1 cellular context compared by ENCODE assay signal in the genomic region with DNA sequence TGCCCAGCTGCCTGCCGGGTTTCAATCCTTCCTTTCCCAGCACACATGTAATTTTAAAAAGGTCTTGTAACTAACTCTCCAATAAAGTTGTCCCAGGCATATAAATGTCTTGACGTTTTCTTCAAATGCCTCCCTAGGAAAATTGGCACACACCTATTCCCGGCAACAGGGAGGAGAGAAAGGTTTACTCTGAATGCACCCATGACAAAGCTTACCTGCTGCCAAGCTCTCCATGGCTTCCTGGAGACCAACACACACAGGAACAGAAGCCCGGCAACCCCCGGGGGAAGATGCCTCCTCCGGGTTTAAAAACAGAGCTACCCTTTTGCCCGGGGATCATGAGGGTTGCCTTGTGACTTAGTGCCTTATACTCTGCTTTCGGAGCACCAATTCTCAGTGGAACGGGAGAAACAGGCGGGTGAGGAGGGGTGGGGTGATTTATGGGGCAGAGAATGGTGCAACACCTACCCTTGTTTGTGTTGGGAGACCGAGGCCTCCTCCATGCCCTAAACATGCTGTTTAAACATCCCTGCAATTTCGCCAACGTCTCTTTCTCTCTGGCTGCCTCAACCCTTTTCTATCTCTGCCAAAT.
TF ChIP-seq lines count a peak whose summit lies in the region.

No MANE protein-coding gene starts in this region.

TF ChIP-seq in HepG2, 621 proteins besides CTCF, POLR2A, EP300 and RAD21:
- TF ChIP-seq, protein P1, sequence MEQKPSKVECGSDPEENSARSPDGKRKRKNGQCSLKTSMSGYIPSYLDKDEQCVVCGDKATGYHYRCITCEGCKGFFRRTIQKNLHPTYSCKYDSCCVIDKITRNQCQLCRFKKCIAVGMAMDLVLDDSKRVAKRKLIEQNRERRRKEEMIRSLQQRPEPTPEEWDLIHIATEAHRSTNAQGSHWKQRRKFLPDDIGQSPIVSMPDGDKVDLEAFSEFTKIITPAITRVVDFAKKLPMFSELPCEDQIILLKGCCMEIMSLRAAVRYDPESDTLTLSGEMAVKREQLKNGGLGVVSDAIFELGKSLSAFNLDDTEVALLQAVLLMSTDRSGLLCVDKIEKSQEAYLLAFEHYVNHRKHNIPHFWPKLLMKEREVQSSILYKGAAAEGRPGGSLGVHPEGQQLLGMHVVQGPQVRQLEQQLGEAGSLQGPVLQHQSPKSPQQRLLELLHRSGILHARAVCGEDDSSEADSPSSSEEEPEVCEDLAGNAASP (CRISPR knock-in tag; IDR thresholded peaks at IDR 0.05; ENCODE audit: borderline replicate concordance): no peak
- TF ChIP-seq, protein P2, sequence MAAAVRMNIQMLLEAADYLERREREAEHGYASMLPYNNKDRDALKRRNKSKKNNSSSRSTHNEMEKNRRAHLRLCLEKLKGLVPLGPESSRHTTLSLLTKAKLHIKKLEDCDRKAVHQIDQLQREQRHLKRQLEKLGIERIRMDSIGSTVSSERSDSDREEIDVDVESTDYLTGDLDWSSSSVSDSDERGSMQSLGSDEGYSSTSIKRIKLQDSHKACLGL (CRISPR knock-in tag; IDR thresholded peaks at IDR 0.05): no peak
- TF ChIP-seq SIX1 (CRISPR knock-in tag; IDR thresholded peaks at IDR 0.05; ENCODE audit: borderline replicate concordance): no peak
- no peak for TF ChIP-seq ATM (IDR thresholded peaks at IDR 0.05; ENCODE audit: borderline replicate concordance)
- TF ChIP-seq PTBP1 (IDR thresholded peaks at IDR 0.05; ENCODE audit: low read depth, low read length, poor library complexity, severe bottlenecking): no peak
- TF ChIP-seq ZNF550 (CRISPR knock-in tag; IDR thresholded peaks at IDR 0.05; ENCODE audit: borderline replicate concordance): no peak
- no peak for TF ChIP-seq NFIC (IDR thresholded peaks at IDR 0.05; ENCODE audit: low read length)
- TF ChIP-seq GZF1 (CRISPR knock-in tag; IDR thresholded peaks at IDR 0.05): no peak
- TF ChIP-seq, protein P3, sequence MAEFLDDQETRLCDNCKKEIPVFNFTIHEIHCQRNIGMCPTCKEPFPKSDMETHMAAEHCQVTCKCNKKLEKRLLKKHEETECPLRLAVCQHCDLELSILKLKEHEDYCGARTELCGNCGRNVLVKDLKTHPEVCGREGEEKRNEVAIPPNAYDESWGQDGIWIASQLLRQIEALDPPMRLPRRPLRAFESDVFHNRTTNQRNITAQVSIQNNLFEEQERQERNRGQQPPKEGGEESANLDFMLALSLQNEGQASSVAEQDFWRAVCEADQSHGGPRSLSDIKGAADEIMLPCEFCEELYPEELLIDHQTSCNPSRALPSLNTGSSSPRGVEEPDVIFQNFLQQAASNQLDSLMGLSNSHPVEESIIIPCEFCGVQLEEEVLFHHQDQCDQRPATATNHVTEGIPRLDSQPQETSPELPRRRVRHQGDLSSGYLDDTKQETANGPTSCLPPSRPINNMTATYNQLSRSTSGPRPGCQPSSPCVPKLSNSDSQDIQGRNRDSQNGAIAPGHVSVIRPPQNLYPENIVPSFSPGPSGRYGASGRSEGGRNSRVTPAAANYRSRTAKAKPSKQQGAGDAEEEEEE (CRISPR knock-in tag; IDR thresholded peaks at IDR 0.05; ENCODE audit: borderline replicate concordance): no peak
- TF ChIP-seq RNF2 (conservative IDR thresholded peaks at IDR 0.05; ENCODE audit: low read depth): no peak
- no peak for TF ChIP-seq MYNN (CRISPR knock-in tag; IDR thresholded peaks at IDR 0.05; ENCODE audit: low read depth)
- TF ChIP-seq ZFP36 (IDR thresholded peaks at IDR 0.05; ENCODE audit: borderline replicate concordance, low read depth, low read length, partially characterized antibody): no peak
